In genomic region chr1:173429517-173430477, GRCh38 we compare ENCODE assay signal across 7 cellular contexts. TPM values are rescaled to one million over a fixed set of nuclear protein-coding genes. Genes with fewer than 3 reads are reported as not detected.
DNase-seq lines count a peak whose midpoint lies in the region; ATAC-seq and TF ChIP-seq lines count a peak whose summit lies in the region.

No MANE protein-coding gene starts in this region.

- ATAC-seq in GM18505 (IDR thresholded peaks at IDR 0.05; ENCODE audit: unreplicated experiment) (peak; percentile 69), HG02884 (IDR thresholded peaks at IDR 0.05; ENCODE audit: unreplicated experiment) (peak; percentile 81)

- peaks cover 19% of the 10 kb centered on the region for H3K4me1 ChIP-seq in ectodermal cell (ENCODE audit: control insufficient read depth, insufficient read depth, low read length)

- no peak for TF ChIP-seq POLR2A in GM18505 (IDR thresholded peaks at IDR 0.05; ENCODE audit: borderline replicate concordance, extremely low read depth, insufficient read depth, insufficient read length)

- H3K4me3 ChIP-seq in ectodermal cell (ENCODE audit: insufficient read depth, low read depth, low read length), result no peak overlapping the region

- no peaks in the 10 kb centered on the region for H3K27me3 ChIP-seq in ectodermal cell (ENCODE audit: control insufficient read depth, insufficient read depth, low read length, poor library complexity, severe bottlenecking)

- H3K36me3 ChIP-seq in ectodermal cell (ENCODE audit: control insufficient read depth, insufficient read depth, low read length), result no peaks in the 10 kb centered on the region

- 32% methylated on average over 15 of the region's 15 CpGs for whole genome bisulfite sequencing in ectodermal cell, 2 experiments

- H3K27ac ChIP-seq in ectodermal cell (ENCODE audit: insufficient read depth, low read depth, low read length, poor library complexity, severe bottlenecking), result peak overlapping the region; percentile 72

- peak; percentile 96 for DNase-seq in NCI-H460 (ENCODE audit: extremely low read depth, low read depth)
- DNase-seq in activated CD4-positive, alpha-beta T cell treated with anti-CD3 and anti-CD28 coated beads, Interleukin-2, amount 50 U/mL, for 24 hours (ENCODE audit: low read depth in 1 of 2, low spot score in 1 of 2), result peak; percentile 36 to 45
- DNase-seq in medulla oblongata (ENCODE audit: extremely low spot score), result peak; percentile 91
- peak; percentile 31 to 61 (median 40) for DNase-seq in stimulated activated CD4-positive, alpha-beta T cell treated with anti-CD3 and anti-CD28 coated beads, TNF-alpha, amount 100 ng/mL, for 24 hours (ENCODE audit: low read depth in 3 of 3)

- no peaks in the 10 kb centered on the region for H3K9me3 ChIP-seq in ectodermal cell (ENCODE audit: control insufficient read depth, low read length)

RNA-seq across cellular contexts. Expression of gene PRDX6, which starts 47.3 kb away (rescaled TPM):
- total RNA-seq in NCI-H460 (2014; rRNA removed; shearing (Covaris generic)), result 594 and 603 TPM in 2 replicates
- polyA plus RNA-seq in NCI-H460 (2014; cell fraction: nucleus; rRNA removed), result 309 and 361 TPM in 2 replicates
- polyA plus RNA-seq in ectodermal cell (2013, experiment 1 of 4), result 344 TPM
- polyA plus RNA-seq in ectodermal cell (2013, experiment 2 of 4), result 421 TPM
- polyA plus RNA-seq in ectodermal cell (2013, experiment 3 of 4), result 333 TPM
- 384 TPM for polyA plus RNA-seq in ectodermal cell (2013, experiment 4 of 4)

Comparison
In these comparisons a context has a peak if more than half of its experiments do, and no peak if none do; other contexts are left out.
1. DNase-seq: peak in every context shown above with its lines; median percentile 96 in NCI-H460; 91 in medulla oblongata; 40 in activated CD4-positive, alpha-beta T cell treated with anti-CD3 and anti-CD28 coated beads, Interleukin-2, amount 50 U/mL, for 24 hours; 40 in stimulated activated CD4-positive, alpha-beta T cell treated with anti-CD3 and anti-CD28 coated beads, TNF-alpha, amount 100 ng/mL, for 24 hours.